8 cellular contexts compared by ENCODE assay signal in the genomic region with DNA sequence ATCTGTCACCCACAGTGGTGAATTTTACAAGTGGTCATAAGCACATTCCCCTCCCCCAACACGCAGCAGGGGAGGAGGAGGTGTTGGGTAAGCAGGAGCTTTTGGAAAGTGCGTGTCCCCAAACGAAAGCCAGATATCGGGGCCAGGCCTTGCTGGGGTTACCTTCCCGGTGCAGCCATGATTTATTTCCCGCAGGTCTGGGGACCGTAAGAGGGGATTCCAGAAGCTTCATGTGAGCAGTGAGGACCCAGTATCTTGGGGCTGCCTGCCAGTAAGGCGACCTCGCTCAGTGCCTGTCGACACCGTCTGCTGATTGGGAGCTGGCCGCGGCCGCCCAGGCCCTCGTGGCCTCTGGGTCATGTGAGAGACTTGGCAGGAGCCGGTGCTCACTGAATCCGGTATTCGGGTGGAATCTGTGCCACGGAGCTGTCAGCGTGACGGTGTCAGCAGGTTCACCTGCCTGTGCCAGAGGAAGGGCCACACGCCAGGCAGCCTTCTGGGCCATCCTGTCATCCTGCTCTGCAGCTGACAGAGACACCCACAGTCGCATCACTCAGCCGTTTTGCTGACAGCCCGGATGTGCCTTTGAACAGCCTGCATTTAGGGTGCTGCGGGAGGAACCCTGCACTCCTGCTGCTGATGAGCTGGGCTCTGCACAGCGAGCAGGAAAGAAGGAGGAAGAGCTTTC. TPM values are rescaled to one million over a fixed set of nuclear protein-coding genes. Genes with fewer than 3 reads are reported as not detected.
DNase-seq lines count a peak whose midpoint lies in the region; ATAC-seq and TF ChIP-seq lines count a peak whose summit lies in the region.

No MANE protein-coding gene starts in this region.

- H3K36me3 ChIP-seq in heart right ventricle, result no peaks in the 10 kb centered on the region

- H3K4me3 Mint-ChIP-seq in activated naive CD8-positive, alpha-beta T cell treated with anti-CD3 and anti-CD28 coated beads, Interleukin-2, amount 10 ng/mL, durations not matched to agents 7 days and 5 days, result peak overlapping the region; percentile 83

- intact Hi-C loops in heart right ventricle (cut with DNase I) (no loop called here), posterior vena cava (cut with DNase I) (no loop called here)

- no peaks in the 10 kb centered on the region for H3K36me3 Mint-ChIP-seq in activated naive CD8-positive, alpha-beta T cell treated with anti-CD3 and anti-CD28 coated beads, Interleukin-2, amount 10 ng/mL, durations not matched to agents 7 days and 5 days

- H3K27me3 ChIP-seq in heart right ventricle, result no peaks in the 10 kb centered on the region

- H3K27me3 Mint-ChIP-seq in activated naive CD8-positive, alpha-beta T cell treated with anti-CD3 and anti-CD28 coated beads, Interleukin-2, amount 10 ng/mL, durations not matched to agents 7 days and 5 days, result no peaks in the 10 kb centered on the region

- TF ChIP-seq CTCF in heart right ventricle (IDR thresholded peaks at IDR 0.05), result no peak

- H3K4me1 ChIP-seq in heart right ventricle, result peaks cover 0 to 37% (median 18%) of the 10 kb centered on the region in 9 donors

- POLR2A ChIA-PET in activated naive CD8-positive, alpha-beta T cell treated with anti-CD3 and anti-CD28 coated beads, Interleukin-2, amount 10 ng/mL, durations not matched to agents 7 days and 5 days (lab: Charles Lee), result interaction anchor here (1.2 to 1.6 kb wide), 2 partner anchors 28 to 37 kb away, joined by 3 to 7 read pairs; a partner anchor contains a TSS

- peak overlapping the region in 9 of 10 donors; percentile 10 to 57 (median 47) for H3K4me3 ChIP-seq in heart right ventricle

- H3K27ac Mint-ChIP-seq in activated naive CD8-positive, alpha-beta T cell treated with anti-CD3 and anti-CD28 coated beads, Interleukin-2, amount 10 ng/mL, durations not matched to agents 7 days and 5 days, result peak overlapping the region; percentile 96

- TF ChIP-seq POLR2A in GM19193 (IDR thresholded peaks at IDR 0.05; ENCODE audit: extremely low read depth, insufficient read depth, insufficient read length), result peak; percentile 46

- ATAC-seq in activated naive CD8-positive, alpha-beta T cell treated with anti-CD3 and anti-CD28 coated beads, Interleukin-2, amount 10 ng/mL, durations not matched to agents 7 days and 5 days (ENCODE audit: low read depth), result peak; percentile 94
- ATAC-seq in heart right ventricle, result peak; percentile 93 to 98 (median 95)
- no peak for ATAC-seq in GM19035 (IDR thresholded peaks at IDR 0.05; ENCODE audit: unreplicated experiment)

- DNase-seq in NCI-H2227 treated with DMSO at 0.1 percent for 48 hours (lab: John Stamatoyannopoulos, UW), result peak; percentile 1
- DNase-seq in activated naive CD8-positive, alpha-beta T cell treated with anti-CD3 and anti-CD28 coated beads, Interleukin-2, amount 10 ng/mL, durations not matched to agents 7 days and 5 days, result peak; percentile 59
- DNase-seq in heart right ventricle, result peak; percentile 85 to 87
- peak; percentile 91 for DNase-seq in posterior vena cava (ENCODE audit: low spot score)
- no peak for DNase-seq in SKM-1 treated with dmso at 0.1 percent for 144 hours (lab: John Stamatoyannopoulos, UW; ENCODE audit: unreplicated experiment)
- DNase-seq in HT-29 (ENCODE audit: low spot score), result no peak

- no peaks in the 10 kb centered on the region for H3K9me3 Mint-ChIP-seq in activated naive CD8-positive, alpha-beta T cell treated with anti-CD3 and anti-CD28 coated beads, Interleukin-2, amount 10 ng/mL, durations not matched to agents 7 days and 5 days

- H3K27ac ChIP-seq in heart right ventricle, result peak overlapping the region; percentile 17 to 86 (median 79)

- 5 to 6% methylated on average over 27 of the region's 27 CpGs for WGBS in heart right ventricle, 2 donors

- H3K9me3 ChIP-seq in heart right ventricle, result no peaks in the 10 kb centered on the region

- peaks cover 20% of the 10 kb centered on the region for H3K4me1 Mint-ChIP-seq in activated naive CD8-positive, alpha-beta T cell treated with anti-CD3 and anti-CD28 coated beads, Interleukin-2, amount 10 ng/mL, durations not matched to agents 7 days and 5 days

RNA-seq across cellular contexts. Expression of a gene that starts 37.3 kb away (rescaled TPM):
- total RNA-seq in activated naive CD8-positive, alpha-beta T cell treated with anti-CD3 and anti-CD28 coated beads, Interleukin-2, amount 10 ng/mL, durations not matched to agents 7 days and 5 days, result 10 to 100 TPM; 83.8 to 87.8 TPM
- 10 to 100 TPM; 24.1 to 72.6 (median 32.9) TPM for total RNA-seq in heart right ventricle
- polyA plus RNA-seq in heart right ventricle, result 100 to 1,000 TPM in 1 of 2 donors, 10 to 100 TPM in 1; 77.5 to 177 TPM
- 100 to 1,000 TPM; 108 to 117 TPM for total RNA-seq in posterior vena cava
- 116 and 125 TPM in 2 replicates for total RNA-seq in HT-29 (2014; rRNA removed; shearing (Covaris generic))

RNA-seq across cellular contexts. Expression of a gene that starts 37.6 kb away (rescaled TPM):
- 10 to 100 TPM; 21.7 to 23.7 TPM for total RNA-seq in activated naive CD8-positive, alpha-beta T cell treated with anti-CD3 and anti-CD28 coated beads, Interleukin-2, amount 10 ng/mL, durations not matched to agents 7 days and 5 days
- 10 to 100 TPM; 10.6 to 27.3 (median 15.0) TPM for total RNA-seq in heart right ventricle
- 10 to 100 TPM; 12.1 to 17.7 TPM for polyA plus RNA-seq in heart right ventricle
- 10 to 100 TPM; 22.5 to 25.4 TPM for total RNA-seq in posterior vena cava
- 41.3 and 43.0 TPM in 2 replicates for total RNA-seq in HT-29 (2014; rRNA removed; shearing (Covaris generic))

Comparison
In these comparisons a context has a peak if more than half of its experiments do, and no peak if none do; other contexts are left out.
1. DNase-seq: peak in NCI-H2227 treated with DMSO at 0.1 percent for 48 hours (single experiment), activated naive CD8-positive, alpha-beta T cell treated with anti-CD3 and anti-CD28 coated beads, Interleukin-2, amount 10 ng/mL, durations not matched to agents 7 days and 5 days (single experiment), heart right ventricle (2 of 2) and posterior vena cava (single experiment); none in SKM-1 treated with dmso at 0.1 percent for 144 hours (single experiment) and HT-29 (single experiment).